ENCODE assay signal across 8 cellular contexts in genomic region chr19:52961981-52962380, GRCh38. TPM values are rescaled to one million over a fixed set of nuclear protein-coding genes. Genes with fewer than 3 reads are reported as not detected.
A peak's percentile ranks its signal among the peaks of the same experiment; 100 is the strongest.
DNase-seq lines count a peak whose midpoint lies in the region; ATAC-seq lines count a peak whose summit lies in the region.

No MANE protein-coding gene starts in this region.

- ATAC-seq in GM21717 (IDR thresholded peaks at IDR 0.05; ENCODE audit: unreplicated experiment): peak; percentile 17
- ATAC-seq in T-helper 17 cell: no peak
- peak; percentile 2 for ATAC-seq in left ventricle myocardium superior

- H3K27me3 Mint-ChIP-seq in T-helper 17 cell: no peaks in the 10 kb centered on the region

- H3K4me1 Mint-ChIP-seq in T-helper 17 cell: peaks cover 11% of the 10 kb centered on the region

- intact Hi-C loops in left ventricle myocardium superior (cut with micrococcal nuclease): no loop called here

- H3K36me3 Mint-ChIP-seq in T-helper 17 cell (ENCODE audit: low read depth): no peaks in the 10 kb centered on the region

- H3K27ac ChIP-seq in skin epidermis: peak overlapping the region in 20 of 21 experiments; percentile 63 to 90 (median 82)

- H3K9me3 ChIP-seq in T-helper 17 cell (ENCODE audit: control insufficient read depth, low read length, poor library complexity, severe bottlenecking): peaks cover 6% of the 10 kb centered on the region

- DNase-seq in T-helper 17 cell: no peak
- no peak for DNase-seq in left ventricle myocardium superior
- no peak for DNase-seq in NK-92 treated with Interleukin-12 subunit alpha and Interleukin-12 subunit beta, amount 100 ng/mL, for 24 hours (lab: John Stamatoyannopoulos, UW)
- DNase-seq in NCI-H345 treated with DMSO at 0.1 percent for 48 hours (lab: John Stamatoyannopoulos, UW; ENCODE audit: unreplicated experiment): no peak
- DNase-seq in NOMO-1 treated with dmso at 0.1 percent for 144 hours (lab: John Stamatoyannopoulos, UW; ENCODE audit: unreplicated experiment): no peak
- no peak for DNase-seq in NCI-H187 treated with DMSO at 0.1 percent for 48 hours (lab: John Stamatoyannopoulos, UW)

- H3K27ac Mint-ChIP-seq in T-helper 17 cell: peak overlapping the region; percentile 92

- peak overlapping the region; percentile 89 for H3K4me3 Mint-ChIP-seq in T-helper 17 cell

- peak overlapping the region; percentile 52 to 75 (median 67) for H3K4me3 ChIP-seq in skin epidermis

RNA-seq across cellular contexts. Expression of gene ZNF816, which starts 0.7 kb away (rescaled TPM):
- 1 to 10 TPM; 3.5 to 4.8 TPM for total RNA-seq in T-helper 17 cell
- total RNA-seq in left ventricle myocardium superior: 4.4 TPM

RNA-seq across cellular contexts. Expression of gene ZNF888, which starts 38.8 kb away (rescaled TPM):
- total RNA-seq in T-helper 17 cell (1 to 10 TPM; 3.7 to 4.4 TPM), left ventricle myocardium superior (1.4 TPM)

RNA-seq across cellular contexts. Expression of gene ERVV-1, which starts 51.7 kb away (rescaled TPM):
- not detected for total RNA-seq in T-helper 17 cell
- total RNA-seq in left ventricle myocardium superior: not detected
